In the genomic region with DNA sequence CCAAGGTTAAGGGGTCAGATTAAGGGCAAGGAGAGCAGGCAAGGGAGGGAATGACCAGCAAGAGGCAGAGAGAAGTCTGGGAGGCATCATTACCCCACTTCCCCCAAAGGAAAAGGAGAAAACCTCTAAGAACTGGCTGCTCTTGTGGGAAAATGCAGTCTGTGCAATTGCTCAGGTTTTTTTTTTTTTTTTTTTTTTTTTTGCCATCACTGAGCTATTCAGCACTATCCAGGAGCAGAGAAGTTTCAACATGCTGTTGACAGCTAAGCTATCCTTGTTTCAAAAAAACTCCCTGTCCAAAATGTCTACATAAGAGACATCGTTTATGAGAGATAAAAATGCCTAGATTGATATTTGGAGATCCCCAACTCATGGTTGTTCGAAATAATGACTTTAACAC, we compare ENCODE assay signal across 17 cellular contexts.
"Had no signal": no experiment of that assay in that cellular context is flagged by ENCODE, and none has a peak within 500 bp of the region (broad histone marks: within the 10 kb centered on the region; RNA-seq: fewer than 3 reads in every experiment).

No MANE protein-coding gene starts in this region.

- H3K9me3 ChIP-seq: MG63 had no signal

- H3K4me3 ChIP-seq: MG63 had no signal

- DNase-seq: Karpas-422, KG1, MG63, NCI-H1092 treated with DMSO at 0.1 percent for 48 hours, NCI-H1436 treated with DMSO at 0.1 percent for 48 hours, NCI-H1694, NCI-H187 treated with DMSO at 0.1 percent for 48 hours, NCI-H2029 treated with DMSO at 0.1 percent for 48 hours, NCI-H2171 treated with DMSO at 0.1 percent for 48 hours, NCI-H345, NCI-H524, NCI-H526 treated with DMSO at 0.1 percent for 48 hours, NCI-H748 treated with DMSO at 0.1 percent for 48 hours, Right ventricle myocardium superior, RPMI8226, SIG-M5, SK-N-SH had no signal

- H3K36me3 ChIP-seq: MG63 had no signal

- H3K9ac ChIP-seq: SK-N-SH had no signal

- H3K4me2 ChIP-seq: SK-N-SH had no signal

- H3K27me3 ChIP-seq: MG63 had no signal
